In genomic region chr9:109012876-109013677, GRCh38 we compare ENCODE assay signal across 1 cellular context.
TF ChIP-seq lines count a peak whose summit lies in the region.

Gene CTNNAL1 (minus strand): TSS chr9:109013499. CDS start chr9:109013442, 57 bp downstream.

TF ChIP-seq in WTC11, 78 proteins besides CTCF, POLR2A, EP300 and RAD21 (continued from another document and continues in another):
- TF ChIP-seq ZNF281 (CRISPR knock-in tag; IDR thresholded peaks at IDR 0.05) (no peak), ELF4 (CRISPR knock-in tag; IDR thresholded peaks at IDR 0.05; ENCODE audit: low read depth) (no peak), ESRRA (CRISPR knock-in tag; IDR thresholded peaks at IDR 0.05; ENCODE audit: borderline replicate concordance) (no peak), ATF3 (CRISPR knock-in tag; conservative IDR thresholded peaks at IDR 0.05) (no peak), ETV6 (CRISPR knock-in tag; IDR thresholded peaks at IDR 0.05) (peak; percentile 26; the same call in 1 of the 2 replicates), SMAD3 (CRISPR knock-in tag; IDR thresholded peaks at IDR 0.05; ENCODE audit: borderline replicate concordance) (no peak), CBFB (CRISPR knock-in tag; IDR thresholded peaks at IDR 0.05; ENCODE audit: low read depth) (no peak), MYBL2 (CRISPR knock-in tag; IDR thresholded peaks at IDR 0.05) (0 out of 2 replicates have a peak, but pooled peaks have one; percentile 48), ZNF416 (CRISPR knock-in tag; IDR thresholded peaks at IDR 0.05) (peak; percentile 84; the same call in 1 of the 2 replicates), NFATC4 (CRISPR knock-in tag; IDR thresholded peaks at IDR 0.05) (0 out of 2 replicates have a peak, but pooled peaks have one; percentile 65), ZNF423 (CRISPR knock-in tag; IDR thresholded peaks at IDR 0.05) (no peak), ATF1 (CRISPR knock-in tag; IDR thresholded peaks at IDR 0.05) (no peak), EMX1 (CRISPR knock-in tag; IDR thresholded peaks at IDR 0.05) (no peak), KAT7 (CRISPR knock-in tag; IDR thresholded peaks at IDR 0.05; ENCODE audit: borderline replicate concordance) (no peak), ZNF317 (CRISPR knock-in tag; IDR thresholded peaks at IDR 0.05; ENCODE audit: borderline replicate concordance, low read depth) (no peak), PREB (CRISPR knock-in tag; IDR thresholded peaks at IDR 0.05; ENCODE audit: borderline replicate concordance) (no peak), NFYB (CRISPR knock-in tag; conservative IDR thresholded peaks at IDR 0.05; ENCODE audit: low read depth) (no peak; the same call in 1 of the 2 replicates), NR1H2 (CRISPR knock-in tag; IDR thresholded peaks at IDR 0.05) (no peak)
- TF ChIP-seq, protein P1, sequence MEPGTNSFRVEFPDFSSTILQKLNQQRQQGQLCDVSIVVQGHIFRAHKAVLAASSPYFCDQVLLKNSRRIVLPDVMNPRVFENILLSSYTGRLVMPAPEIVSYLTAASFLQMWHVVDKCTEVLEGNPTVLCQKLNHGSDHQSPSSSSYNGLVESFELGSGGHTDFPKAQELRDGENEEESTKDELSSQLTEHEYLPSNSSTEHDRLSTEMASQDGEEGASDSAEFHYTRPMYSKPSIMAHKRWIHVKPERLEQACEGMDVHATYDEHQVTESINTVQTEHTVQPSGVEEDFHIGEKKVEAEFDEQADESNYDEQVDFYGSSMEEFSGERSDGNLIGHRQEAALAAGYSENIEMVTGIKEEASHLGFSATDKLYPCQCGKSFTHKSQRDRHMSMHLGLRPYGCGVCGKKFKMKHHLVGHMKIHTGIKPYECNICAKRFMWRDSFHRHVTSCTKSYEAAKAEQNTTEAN (CRISPR knock-in tag; IDR thresholded peaks at IDR 0.05), result no peak
- TF ChIP-seq, protein P2, sequence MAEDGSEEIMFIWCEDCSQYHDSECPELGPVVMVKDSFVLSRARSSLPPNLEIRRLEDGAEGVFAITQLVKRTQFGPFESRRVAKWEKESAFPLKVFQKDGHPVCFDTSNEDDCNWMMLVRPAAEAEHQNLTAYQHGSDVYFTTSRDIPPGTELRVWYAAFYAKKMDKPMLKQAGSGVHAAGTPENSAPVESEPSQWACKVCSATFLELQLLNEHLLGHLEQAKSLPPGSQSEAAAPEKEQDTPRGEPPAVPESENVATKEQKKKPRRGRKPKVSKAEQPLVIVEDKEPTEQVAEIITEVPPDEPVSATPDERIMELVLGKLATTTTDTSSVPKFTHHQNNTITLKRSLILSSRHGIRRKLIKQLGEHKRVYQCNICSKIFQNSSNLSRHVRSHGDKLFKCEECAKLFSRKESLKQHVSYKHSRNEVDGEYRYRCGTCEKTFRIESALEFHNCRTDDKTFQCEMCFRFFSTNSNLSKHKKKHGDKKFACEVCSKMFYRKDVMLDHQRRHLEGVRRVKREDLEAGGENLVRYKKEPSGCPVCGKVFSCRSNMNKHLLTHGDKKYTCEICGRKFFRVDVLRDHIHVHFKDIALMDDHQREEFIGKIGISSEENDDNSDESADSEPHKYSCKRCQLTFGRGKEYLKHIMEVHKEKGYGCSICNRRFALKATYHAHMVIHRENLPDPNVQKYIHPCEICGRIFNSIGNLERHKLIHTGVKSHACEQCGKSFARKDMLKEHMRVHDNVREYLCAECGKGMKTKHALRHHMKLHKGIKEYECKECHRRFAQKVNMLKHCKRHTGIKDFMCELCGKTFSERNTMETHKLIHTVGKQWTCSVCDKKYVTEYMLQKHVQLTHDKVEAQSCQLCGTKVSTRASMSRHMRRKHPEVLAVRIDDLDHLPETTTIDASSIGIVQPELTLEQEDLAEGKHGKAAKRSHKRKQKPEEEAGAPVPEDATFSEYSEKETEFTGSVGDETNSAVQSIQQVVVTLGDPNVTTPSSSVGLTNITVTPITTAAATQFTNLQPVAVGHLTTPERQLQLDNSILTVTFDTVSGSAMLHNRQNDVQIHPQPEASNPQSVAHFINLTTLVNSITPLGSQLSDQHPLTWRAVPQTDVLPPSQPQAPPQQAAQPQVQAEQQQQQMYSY (CRISPR knock-in tag; IDR thresholded peaks at IDR 0.05), result peak; percentile 31; the same call in 1 of the 2 replicates
- TF ChIP-seq, protein P3, sequence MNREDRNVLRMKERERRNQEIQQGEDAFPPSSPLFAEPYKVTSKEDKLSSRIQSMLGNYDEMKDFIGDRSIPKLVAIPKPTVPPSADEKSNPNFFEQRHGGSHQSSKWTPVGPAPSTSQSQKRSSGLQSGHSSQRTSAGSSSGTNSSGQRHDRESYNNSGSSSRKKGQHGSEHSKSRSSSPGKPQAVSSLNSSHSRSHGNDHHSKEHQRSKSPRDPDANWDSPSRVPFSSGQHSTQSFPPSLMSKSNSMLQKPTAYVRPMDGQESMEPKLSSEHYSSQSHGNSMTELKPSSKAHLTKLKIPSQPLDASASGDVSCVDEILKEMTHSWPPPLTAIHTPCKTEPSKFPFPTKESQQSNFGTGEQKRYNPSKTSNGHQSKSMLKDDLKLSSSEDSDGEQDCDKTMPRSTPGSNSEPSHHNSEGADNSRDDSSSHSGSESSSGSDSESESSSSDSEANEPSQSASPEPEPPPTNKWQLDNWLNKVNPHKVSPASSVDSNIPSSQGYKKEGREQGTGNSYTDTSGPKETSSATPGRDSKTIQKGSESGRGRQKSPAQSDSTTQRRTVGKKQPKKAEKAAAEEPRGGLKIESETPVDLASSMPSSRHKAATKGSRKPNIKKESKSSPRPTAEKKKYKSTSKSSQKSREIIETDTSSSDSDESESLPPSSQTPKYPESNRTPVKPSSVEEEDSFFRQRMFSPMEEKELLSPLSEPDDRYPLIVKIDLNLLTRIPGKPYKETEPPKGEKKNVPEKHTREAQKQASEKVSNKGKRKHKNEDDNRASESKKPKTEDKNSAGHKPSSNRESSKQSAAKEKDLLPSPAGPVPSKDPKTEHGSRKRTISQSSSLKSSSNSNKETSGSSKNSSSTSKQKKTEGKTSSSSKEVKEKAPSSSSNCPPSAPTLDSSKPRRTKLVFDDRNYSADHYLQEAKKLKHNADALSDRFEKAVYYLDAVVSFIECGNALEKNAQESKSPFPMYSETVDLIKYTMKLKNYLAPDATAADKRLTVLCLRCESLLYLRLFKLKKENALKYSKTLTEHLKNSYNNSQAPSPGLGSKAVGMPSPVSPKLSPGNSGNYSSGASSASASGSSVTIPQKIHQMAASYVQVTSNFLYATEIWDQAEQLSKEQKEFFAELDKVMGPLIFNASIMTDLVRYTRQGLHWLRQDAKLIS (CRISPR knock-in tag; IDR thresholded peaks at IDR 0.05; ENCODE audit: borderline replicate concordance), result no peak
- TF ChIP-seq, protein P4, sequence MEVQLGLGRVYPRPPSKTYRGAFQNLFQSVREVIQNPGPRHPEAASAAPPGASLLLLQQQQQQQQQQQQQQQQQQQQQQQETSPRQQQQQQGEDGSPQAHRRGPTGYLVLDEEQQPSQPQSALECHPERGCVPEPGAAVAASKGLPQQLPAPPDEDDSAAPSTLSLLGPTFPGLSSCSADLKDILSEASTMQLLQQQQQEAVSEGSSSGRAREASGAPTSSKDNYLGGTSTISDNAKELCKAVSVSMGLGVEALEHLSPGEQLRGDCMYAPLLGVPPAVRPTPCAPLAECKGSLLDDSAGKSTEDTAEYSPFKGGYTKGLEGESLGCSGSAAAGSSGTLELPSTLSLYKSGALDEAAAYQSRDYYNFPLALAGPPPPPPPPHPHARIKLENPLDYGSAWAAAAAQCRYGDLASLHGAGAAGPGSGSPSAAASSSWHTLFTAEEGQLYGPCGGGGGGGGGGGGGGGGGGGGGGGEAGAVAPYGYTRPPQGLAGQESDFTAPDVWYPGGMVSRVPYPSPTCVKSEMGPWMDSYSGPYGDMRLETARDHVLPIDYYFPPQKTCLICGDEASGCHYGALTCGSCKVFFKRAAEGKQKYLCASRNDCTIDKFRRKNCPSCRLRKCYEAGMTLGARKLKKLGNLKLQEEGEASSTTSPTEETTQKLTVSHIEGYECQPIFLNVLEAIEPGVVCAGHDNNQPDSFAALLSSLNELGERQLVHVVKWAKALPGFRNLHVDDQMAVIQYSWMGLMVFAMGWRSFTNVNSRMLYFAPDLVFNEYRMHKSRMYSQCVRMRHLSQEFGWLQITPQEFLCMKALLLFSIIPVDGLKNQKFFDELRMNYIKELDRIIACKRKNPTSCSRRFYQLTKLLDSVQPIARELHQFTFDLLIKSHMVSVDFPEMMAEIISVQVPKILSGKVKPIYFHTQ (CRISPR knock-in tag; IDR thresholded peaks at IDR 0.05), result 0 out of 2 replicates have a peak, but pooled peaks have one; percentile 24
- TF ChIP-seq, protein P5, sequence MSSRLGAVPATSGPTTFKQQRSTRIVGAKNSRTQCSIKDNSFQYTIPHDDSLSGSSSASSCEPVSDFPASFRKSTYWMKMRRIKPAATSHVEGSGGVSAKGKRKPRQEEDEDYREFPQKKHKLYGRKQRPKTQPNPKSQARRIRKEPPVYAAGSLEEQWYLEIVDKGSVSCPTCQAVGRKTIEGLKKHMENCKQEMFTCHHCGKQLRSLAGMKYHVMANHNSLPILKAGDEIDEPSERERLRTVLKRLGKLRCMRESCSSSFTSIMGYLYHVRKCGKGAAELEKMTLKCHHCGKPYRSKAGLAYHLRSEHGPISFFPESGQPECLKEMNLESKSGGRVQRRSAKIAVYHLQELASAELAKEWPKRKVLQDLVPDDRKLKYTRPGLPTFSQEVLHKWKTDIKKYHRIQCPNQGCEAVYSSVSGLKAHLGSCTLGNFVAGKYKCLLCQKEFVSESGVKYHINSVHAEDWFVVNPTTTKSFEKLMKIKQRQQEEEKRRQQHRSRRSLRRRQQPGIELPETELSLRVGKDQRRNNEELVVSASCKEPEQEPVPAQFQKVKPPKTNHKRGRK (CRISPR knock-in tag; IDR thresholded peaks at IDR 0.05; ENCODE audit: borderline replicate concordance), result no peak
- TF ChIP-seq, protein P6, sequence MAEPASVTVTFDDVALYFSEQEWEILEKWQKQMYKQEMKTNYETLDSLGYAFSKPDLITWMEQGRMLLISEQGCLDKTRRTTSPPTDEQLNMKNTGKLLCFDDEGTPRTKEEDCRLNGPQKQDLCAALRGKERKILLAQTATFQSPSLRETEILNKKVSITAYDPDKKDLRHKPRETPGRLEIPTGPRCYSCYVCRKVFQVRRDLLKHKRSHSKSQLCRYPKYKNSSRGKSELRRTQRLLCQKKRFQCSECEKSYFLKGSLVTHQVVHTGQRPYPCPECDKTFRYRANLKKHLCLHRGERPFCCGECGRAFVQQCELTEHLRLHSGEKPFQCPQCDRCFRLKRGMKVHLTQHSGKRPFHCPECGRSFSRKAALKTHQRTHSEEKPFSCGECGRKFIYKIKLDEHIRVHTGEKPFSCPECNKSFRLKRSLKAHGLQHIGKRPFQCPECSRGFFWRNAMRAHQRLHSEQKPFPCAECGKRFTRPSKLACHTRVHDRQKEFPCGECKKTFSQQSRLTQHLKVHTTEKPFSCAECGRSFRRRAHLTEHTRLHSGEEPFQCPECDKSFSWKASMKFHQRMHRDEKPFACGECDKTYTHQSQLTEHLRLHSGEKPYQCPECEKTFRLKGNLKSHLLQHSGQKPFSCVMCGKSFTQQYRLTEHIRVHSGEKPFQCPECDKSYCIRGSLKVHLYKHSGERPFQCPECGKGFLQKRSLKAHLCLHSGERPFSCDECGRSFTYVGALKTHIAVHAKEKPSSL (CRISPR knock-in tag; conservative IDR thresholded peaks at IDR 0.05), result no peak
- TF ChIP-seq, protein P7, sequence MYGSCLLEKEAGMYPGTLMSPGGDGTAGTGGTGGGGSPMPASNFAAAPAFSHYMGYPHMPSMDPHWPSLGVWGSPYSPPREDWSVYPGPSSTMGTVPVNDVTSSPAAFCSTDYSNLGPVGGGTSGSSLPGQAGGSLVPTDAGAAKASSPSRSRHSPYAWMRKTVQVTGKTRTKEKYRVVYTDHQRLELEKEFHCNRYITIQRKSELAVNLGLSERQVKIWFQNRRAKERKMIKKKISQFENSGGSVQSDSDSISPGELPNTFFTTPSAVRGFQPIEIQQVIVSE (CRISPR knock-in tag; IDR thresholded peaks at IDR 0.05; ENCODE audit: borderline replicate concordance), result no peak
